ENCODE assay signal across 9 cellular contexts in the genomic region with DNA sequence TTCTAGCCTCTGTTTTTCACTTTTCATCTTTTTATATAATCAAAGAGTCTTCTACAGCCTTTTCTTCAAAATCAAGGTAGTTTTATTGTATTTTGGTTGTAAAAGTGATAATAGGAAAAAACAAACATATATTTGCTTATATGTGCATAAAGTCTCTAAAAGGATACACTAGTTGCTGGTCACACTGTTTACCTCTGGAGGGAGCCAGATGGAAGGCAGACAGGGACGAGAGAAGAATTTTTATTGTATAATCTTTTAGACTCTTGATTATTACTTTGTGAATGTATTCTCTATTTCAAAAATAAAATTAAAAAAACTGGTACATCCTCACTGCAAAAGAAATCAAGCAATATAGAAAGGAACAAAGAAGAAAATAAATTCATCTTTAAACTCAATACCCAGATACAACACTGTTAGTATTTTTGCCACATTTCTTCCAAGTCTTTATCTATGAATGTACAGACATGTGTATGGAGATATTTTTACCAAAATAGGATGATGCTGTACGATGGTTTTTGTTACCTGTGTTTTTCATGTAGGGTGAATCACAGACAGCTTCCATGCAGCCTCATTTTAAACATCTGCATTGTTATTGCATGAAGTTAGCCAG. TPM values are rescaled to one million over a fixed set of nuclear protein-coding genes. Genes with fewer than 3 reads are reported as not detected.
DNase-seq lines count a peak whose midpoint lies in the region; ATAC-seq and TF ChIP-seq lines count a peak whose summit lies in the region.
"Had no signal": no experiment of that assay in that cellular context is flagged by ENCODE, and none has a peak within 500 bp of the region (broad histone marks: within the 10 kb centered on the region; RNA-seq: fewer than 3 reads in every experiment).

No MANE protein-coding gene starts in this region.

- no peaks in the 10 kb centered on the region for H3K9me3 ChIP-seq in SK-N-MC (ENCODE audit: low read depth, low read length)
- H3K9me3 ChIP-seq: BLaER1 treated with 17β-estradiol and CSF1 and Interleukin-3, amounts not matched to agents 10 nM and 100 nM had no signal

- no peaks in the 10 kb centered on the region for H3K27me3 ChIP-seq in HL-60 (ENCODE audit: insufficient read depth, poor library complexity, severe bottlenecking)
- H3K27me3 ChIP-seq: BLaER1 treated with 17β-estradiol and CSF1 and Interleukin-3, amounts not matched to agents 10 nM and 100 nM had no signal

- no peak overlapping the region for H3K4me3 Mint-ChIP-seq in neural crest cell

- no peaks in the 10 kb centered on the region for H3K36me3 ChIP-seq in SK-N-MC (ENCODE audit: insufficient read depth, low read length)
- H3K36me3 ChIP-seq: BLaER1 treated with 17β-estradiol and CSF1 and Interleukin-3, amounts not matched to agents 10 nM and 100 nM had no signal

- H3K9ac ChIP-seq in SK-N-MC (ENCODE audit: insufficient read length), result no peak overlapping the region
- H3K9ac ChIP-seq: BLaER1 treated with 17β-estradiol and CSF1 and Interleukin-3, amounts not matched to agents 10 nM and 100 nM had no signal

- no peaks in the 10 kb centered on the region for H3K4me1 Mint-ChIP-seq in neural crest cell

- peak; percentile 59 for TF ChIP-seq CTCF in HL-60 (IDR thresholded peaks at IDR 0.05; ENCODE audit: insufficient read depth, low read length)
- peak; percentile 81 for TF ChIP-seq CTCF in neural crest cell (conservative IDR thresholded peaks at IDR 0.05)

- H3K27ac Mint-ChIP-seq in neural crest cell (ENCODE audit: unreplicated experiment), result no peak overlapping the region

- no peaks in the 10 kb centered on the region for H3K36me3 Mint-ChIP-seq in neural crest cell (ENCODE audit: low read depth)

- ATAC-seq in HG02588 (IDR thresholded peaks at IDR 0.05; ENCODE audit: unreplicated experiment), result no peak
- ATAC-seq in GM18868 (IDR thresholded peaks at IDR 0.05; ENCODE audit: unreplicated experiment), result no peak

- H3K9me3 Mint-ChIP-seq in neural crest cell, result no peaks in the 10 kb centered on the region

- H3K27ac ChIP-seq in HL-60 (replicated peaks) (no peak overlapping the region), SK-N-MC (no peak overlapping the region)
- H3K27ac ChIP-seq: BLaER1 treated with 17β-estradiol and CSF1 and Interleukin-3, amounts not matched to agents 10 nM and 100 nM had no signal

- no peaks in the 10 kb centered on the region for H3K27me3 Mint-ChIP-seq in neural crest cell (ENCODE audit: low read depth)

- DNase-seq in NCI-H1105 treated with DMSO at 0.1 percent for 48 hours (lab: John Stamatoyannopoulos, UW) (peak; percentile 48), NCI-H1105 (lab: John Stamatoyannopoulos, UW) (no peak), HL-60 (ENCODE audit: low read depth in 1 of 2, low spot score in 1 of 2) (peak in 1 of 2 experiments; percentile 45), SK-N-MC (ENCODE audit: low read depth, low spot score) (peak; percentile 18), epidermal melanocyte (ENCODE audit: insufficient read length, low spot score) (peak; percentile 27), neural crest cell (ENCODE audit: low read depth, low spot score) (no peak)

- no peak overlapping the region for H3K4me3 ChIP-seq in HL-60 (replicated peaks; ENCODE audit: insufficient read depth, low read length)
- no peak overlapping the region for H3K4me3 ChIP-seq in SK-N-MC
- H3K4me3 ChIP-seq: BLaER1 treated with 17β-estradiol and CSF1 and Interleukin-3, amounts not matched to agents 10 nM and 100 nM had no signal

RNA-seq across cellular contexts. Expression of a gene that starts 6.1 kb away (rescaled TPM):
- not detected in 2 replicates for total RNA-seq in neural crest cell

RNA-seq across cellular contexts. Expression of a gene that starts 30.8 kb away (rescaled TPM):
- total RNA-seq in neural crest cell, result 3.5 and 3.6 TPM in 2 replicates

RNA-seq across cellular contexts. Expression of a gene that starts 33.9 kb away (rescaled TPM):
- 46.3 and 46.4 TPM in 2 replicates for total RNA-seq in neural crest cell

RNA-seq across cellular contexts. Expression of a gene that starts 33.9 kb away (rescaled TPM):
- total RNA-seq in neural crest cell, result 35.3 and 37.1 TPM in 2 replicates

RNA-seq across cellular contexts. Expression of a gene that starts 40.0 kb away (rescaled TPM):
- total RNA-seq in neural crest cell, result not detected in 2 replicates

Comparison
In these comparisons a context has a peak if more than half of its experiments do, and no peak if none do; other contexts are left out.
1. DNase-seq: peak in NCI-H1105 treated with DMSO at 0.1 percent for 48 hours (single experiment), SK-N-MC (single experiment) and epidermal melanocyte (single experiment); none in NCI-H1105 (single experiment) and neural crest cell (single experiment).